In the genomic region with DNA sequence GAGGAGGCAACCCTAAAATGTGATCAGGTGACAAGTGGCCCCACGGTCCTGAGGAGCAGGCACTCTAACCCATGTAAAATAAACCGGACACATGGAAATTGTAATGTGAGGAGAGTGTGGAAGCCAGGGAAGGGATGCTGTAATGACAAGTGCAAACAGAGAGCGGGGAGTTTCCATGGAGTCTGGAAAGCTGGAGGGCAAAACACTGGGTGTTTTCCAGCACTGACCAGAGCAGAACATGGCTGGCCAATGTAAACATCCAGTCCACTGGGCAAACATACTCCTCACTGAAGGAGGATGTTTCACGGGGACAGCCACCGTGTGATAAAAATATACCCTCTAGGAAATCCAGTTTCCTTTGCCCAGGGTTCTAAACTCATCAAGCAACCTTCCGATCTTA, we compare ENCODE assay signal across 11 cellular contexts.
A peak's percentile ranks its signal among the peaks of the same experiment; 100 is the strongest.
DNase-seq lines count a peak whose midpoint lies in the region; ATAC-seq and TF ChIP-seq lines count a peak whose summit lies in the region.
"Had no signal": no experiment of that assay in that cellular context is flagged by ENCODE, and none has a peak within 500 bp of the region (broad histone marks: within the 10 kb centered on the region; RNA-seq: fewer than 3 reads in every experiment).

No MANE protein-coding gene starts in this region.

- TF ChIP-seq POLR2A in testis (IDR thresholded peaks at IDR 0.05), result no peak

- no peaks in the 10 kb centered on the region for H3K36me3 Mint-ChIP-seq in osteocyte (ENCODE audit: unreplicated experiment)
- no peaks in the 10 kb centered on the region for H3K36me3 Mint-ChIP-seq in stimulated activated memory B cell treated with anti-CD40 and anti-IgM and Interleukin-4, amounts not matched to agents 10 μg/mL and 1 μg/mL and 100 μg/mL, for 72 hours

- DNase-seq in HT1080 (ENCODE audit: low read depth), result peak; percentile 13
- DNase-seq in NCI-H510A (lab: John Stamatoyannopoulos, UW), result peak; percentile 84
- DNase-seq in mammary epithelial cell, result peak; percentile 35
- DNase-seq in osteocyte (ENCODE audit: extremely low spot score, unreplicated experiment), result peak; percentile 89
- DNase-seq in hepatic stellate cell (ENCODE audit: low spot score), result no peak
- no peak for DNase-seq in stimulated activated CD4-positive, alpha-beta T cell treated with anti-CD3 and anti-CD28 coated beads, Interleukin-1b, Interleukin-23, amount 100 ng/mL, for 48 hours
- DNase-seq in testis, result no peak
- DNase-seq: activated effector memory CD4-positive, alpha-beta T cell treated with Interleukin-2 at 50 U/mL for 16 hours had no signal

- H3K4me1 Mint-ChIP-seq in osteocyte (ENCODE audit: unreplicated experiment), result peaks cover 24% of the 10 kb centered on the region
- H3K4me1 Mint-ChIP-seq in stimulated activated memory B cell treated with anti-CD40 and anti-IgM and Interleukin-4, amounts not matched to agents 10 μg/mL and 1 μg/mL and 100 μg/mL, for 72 hours, result peaks cover 21% of the 10 kb centered on the region

- BruUV-seq in mammary epithelial cell (replicated peaks; lab: Mats Ljungman, UMichigan), result no TSS peak

- no peak overlapping the region for H3K4me2 ChIP-seq in mammary epithelial cell (ENCODE audit: insufficient read depth, low read depth, low read length)

- in situ Hi-C loops in mammary epithelial cell (cut with MboI; ENCODE audit: low sequenced_read_pairs in 2 of 2), result no loop called here

- TF ChIP-seq CTCF in mammary epithelial cell (conservative IDR thresholded peaks at IDR 0.05 in 1 of 2, IDR thresholded peaks at IDR 0.05 in 1 of 2; ENCODE audit: extremely low read depth in 1 of 2, insufficient read depth in 1 of 2, low read depth in 1 of 2, low read length in 2 of 2) (no peak), osteocyte (IDR thresholded peaks at IDR 0.05) (no peak), testis (IDR thresholded peaks at IDR 0.05) (no peak)

- H3K9me3 Mint-ChIP-seq in osteocyte (ENCODE audit: unreplicated experiment), result no peaks in the 10 kb centered on the region
- peaks cover 5% of the 10 kb centered on the region for H3K9me3 Mint-ChIP-seq in stimulated activated memory B cell treated with anti-CD40 and anti-IgM and Interleukin-4, amounts not matched to agents 10 μg/mL and 1 μg/mL and 100 μg/mL, for 72 hours

- no peak for ATAC-seq in stimulated activated memory B cell treated with anti-CD40 and anti-IgM and Interleukin-4, amounts not matched to agents 10 μg/mL and 1 μg/mL and 100 μg/mL, for 72 hours
- ATAC-seq: HCT116 had no signal

- H3K27ac ChIP-seq in mammary epithelial cell (ENCODE audit: insufficient read depth, low read depth, low read length) (no peak overlapping the region), testis (no peak overlapping the region)
- H3K27ac ChIP-seq: parathyroid adenoma had no signal

- CTCF ChIA-PET in mammary epithelial cell (lab: Charles Lee; ENCODE audit: low non-redundant PET), result no interaction called here

- dilution Hi-C loops in mammary epithelial cell (cut with HindIII; ENCODE audit: low sequenced_read_pairs), result no loop called here

- H3K27me3 ChIP-seq in mammary epithelial cell (ENCODE audit: insufficient read depth, low read length), result no peaks in the 10 kb centered on the region
- H3K27me3 ChIP-seq in testis, result no peaks in the 10 kb centered on the region

- 4% methylated on average over 6 of the region's 6 CpGs for WGBS in mammary epithelial cell (ENCODE audit: low coverage, missing lambda C conversion rate)
- 71 to 79% methylated on average over 6 of the region's 6 CpGs for WGBS in testis, 2 donors

- intact Hi-C loops in mammary epithelial cell (cut with micrococcal nuclease) (no loop called here), testis (cut with DNase I; ENCODE audit: low total_unique reads) (no loop called here)

- H3K9ac ChIP-seq in mammary epithelial cell (ENCODE audit: insufficient read depth, low read length), result no peak overlapping the region
- H3K9ac ChIP-seq: parathyroid adenoma had no signal

- H3K4me1 ChIP-seq in mammary epithelial cell (ENCODE audit: insufficient read depth, low read length), result no peaks in the 10 kb centered on the region
- no peaks in the 10 kb centered on the region for H3K4me1 ChIP-seq in testis
- H3K4me1 ChIP-seq: parathyroid adenoma had no signal

- peak overlapping the region; percentile 68 for H2AFZ ChIP-seq in mammary epithelial cell (ENCODE audit: low read depth, low read length)
- H2AFZ ChIP-seq: parathyroid adenoma had no signal

- peaks cover 3% of the 10 kb centered on the region for H3K27me3 Mint-ChIP-seq in osteocyte (ENCODE audit: unreplicated experiment)
- peaks cover 3% of the 10 kb centered on the region for H3K27me3 Mint-ChIP-seq in stimulated activated memory B cell treated with anti-CD40 and anti-IgM and Interleukin-4, amounts not matched to agents 10 μg/mL and 1 μg/mL and 100 μg/mL, for 72 hours

- H3K4me3 ChIP-seq in mammary epithelial cell (replicated peaks in 1 of 3; ENCODE audit: insufficient read depth in 1 of 3, low read depth in 2 of 3, low read length in 3 of 3), result no peak overlapping the region
- no peak overlapping the region for H3K4me3 ChIP-seq in testis

- H3K9me3 ChIP-seq in mammary epithelial cell (replicated peaks; ENCODE audit: insufficient read depth, low read length) (no peaks in the 10 kb centered on the region), testis (no peaks in the 10 kb centered on the region)

- H3K36me3 ChIP-seq in mammary epithelial cell (ENCODE audit: insufficient read depth, low read length) (no peaks in the 10 kb centered on the region), testis (ENCODE audit: low read depth, missing control alignments) (no peaks in the 10 kb centered on the region)

- no peaks in the 10 kb centered on the region for H4K20me1 ChIP-seq in mammary epithelial cell (ENCODE audit: insufficient read depth, low read length)

- H3K27ac Mint-ChIP-seq in osteocyte (ENCODE audit: unreplicated experiment), result peak overlapping the region; percentile 89
- no peak overlapping the region for H3K27ac Mint-ChIP-seq in stimulated activated memory B cell treated with anti-CD40 and anti-IgM and Interleukin-4, amounts not matched to agents 10 μg/mL and 1 μg/mL and 100 μg/mL, for 72 hours

- no peaks in the 10 kb centered on the region for H3K79me2 ChIP-seq in mammary epithelial cell (ENCODE audit: insufficient read depth, low read length)
- H3K79me2 ChIP-seq: parathyroid adenoma had no signal

- no peak overlapping the region for H3K4me3 Mint-ChIP-seq in osteocyte (ENCODE audit: unreplicated experiment)
- H3K4me3 Mint-ChIP-seq in stimulated activated memory B cell treated with anti-CD40 and anti-IgM and Interleukin-4, amounts not matched to agents 10 μg/mL and 1 μg/mL and 100 μg/mL, for 72 hours, result no peak overlapping the region

Comparison
In these comparisons a context has a peak if more than half of its experiments do, and no peak if none do; other contexts are left out.
1. DNase-seq: peak in HT1080 (single experiment), NCI-H510A (single experiment), mammary epithelial cell (single experiment) and osteocyte (single experiment); none in hepatic stellate cell (single experiment), stimulated activated CD4-positive, alpha-beta T cell treated with anti-CD3 and anti-CD28 coated beads, Interleukin-1b, Interleukin-23, amount 100 ng/mL, for 48 hours (single experiment) and testis (single experiment).